22 cellular contexts compared by ENCODE assay signal in the genomic region with DNA sequence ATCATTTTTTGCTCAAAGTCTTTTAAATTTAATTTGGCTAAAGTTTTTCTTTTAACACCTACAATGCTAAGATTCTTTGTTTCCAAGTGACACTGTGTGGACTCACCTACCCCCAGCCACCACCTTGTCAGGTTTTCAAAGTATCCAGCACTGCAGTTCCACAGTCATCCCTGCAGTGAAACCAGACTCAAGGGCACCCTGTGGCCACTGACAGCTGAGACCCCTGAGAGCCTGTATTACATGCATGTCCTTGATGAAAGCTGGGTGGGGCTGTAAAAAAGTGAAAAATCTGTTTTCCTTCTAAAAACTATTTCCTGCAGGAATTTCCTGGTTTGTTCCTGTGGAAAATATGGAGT. TPM values are rescaled to one million over a fixed set of nuclear protein-coding genes. Genes with fewer than 3 reads are reported as not detected.
A peak's percentile ranks its signal among the peaks of the same experiment; 100 is the strongest.
DNase-seq lines count a peak whose midpoint lies in the region; ATAC-seq and TF ChIP-seq lines count a peak whose summit lies in the region.
"Had no signal": no experiment of that assay in that cellular context is flagged by ENCODE, and none has a peak within 500 bp of the region (broad histone marks: within the 10 kb centered on the region; RNA-seq: fewer than 3 reads in every experiment).

No MANE protein-coding gene starts in this region.

- H3K36me3 ChIP-seq in mucosa of descending colon (ENCODE audit: low read depth) (no peaks in the 10 kb centered on the region), thoracic aorta (no peaks in the 10 kb centered on the region)

- no peaks in the 10 kb centered on the region for H3K36me3 Mint-ChIP-seq in activated CD8-positive, alpha-beta T cell treated with anti-CD3 and anti-CD28 coated beads for 36 hours (ENCODE audit: low read depth)
- peaks cover 3% of the 10 kb centered on the region for H3K36me3 Mint-ChIP-seq in activated CD8-positive, alpha-beta T cell treated with anti-CD3 and anti-CD28 coated beads, Interleukin-2, amount 10 ng/mL, durations not matched to agents 7 days and 5 days (ENCODE audit: low read depth)
- peaks cover 11% of the 10 kb centered on the region for H3K36me3 Mint-ChIP-seq in dendritic cell treated with granulocyte-macrophage colony-stimulating factor and Interleukin-4, amounts not matched to agents 40 ng/mL and 50 ng/mL, for 4 days (ENCODE audit: low read depth)
- H3K36me3 Mint-ChIP-seq: CD4-positive, CD25-positive, alpha-beta regulatory T cell had no signal

- in situ Hi-C loops in KBM-7 (cut with MboI; ENCODE audit: low pct_unique_long_range_greater_than_20kb, low sequenced_read_pairs): no loop called here

- no peak overlapping the region for H3K27ac Mint-ChIP-seq in activated CD8-positive, alpha-beta T cell treated with anti-CD3 and anti-CD28 coated beads for 36 hours
- H3K27ac Mint-ChIP-seq in activated CD8-positive, alpha-beta T cell treated with anti-CD3 and anti-CD28 coated beads, Interleukin-2, amount 10 ng/mL, durations not matched to agents 7 days and 5 days: no peak overlapping the region
- peak overlapping the region; percentile 92 for H3K27ac Mint-ChIP-seq in dendritic cell treated with granulocyte-macrophage colony-stimulating factor and Interleukin-4, amounts not matched to agents 40 ng/mL and 50 ng/mL, for 4 days
- H3K27ac Mint-ChIP-seq: CD4-positive, CD25-positive, alpha-beta regulatory T cell had no signal

- H3K9me3 Mint-ChIP-seq in activated CD8-positive, alpha-beta T cell treated with anti-CD3 and anti-CD28 coated beads for 36 hours: peaks cover 10% of the 10 kb centered on the region
- H3K9me3 Mint-ChIP-seq in activated CD8-positive, alpha-beta T cell treated with anti-CD3 and anti-CD28 coated beads, Interleukin-2, amount 10 ng/mL, durations not matched to agents 7 days and 5 days (ENCODE audit: insufficient read depth): peaks cover 8% of the 10 kb centered on the region
- peaks cover 13% of the 10 kb centered on the region for H3K9me3 Mint-ChIP-seq in dendritic cell treated with granulocyte-macrophage colony-stimulating factor and Interleukin-4, amounts not matched to agents 40 ng/mL and 50 ng/mL, for 4 days

- intact Hi-C loops in activated CD8-positive, alpha-beta T cell treated with anti-CD3 and anti-CD28 coated beads for 36 hours (cut with micrococcal nuclease): no loop called here
- intact Hi-C loops in dendritic cell treated with granulocyte-macrophage colony-stimulating factor and Interleukin-4, amounts not matched to agents 40 ng/mL and 50 ng/mL, for 4 days (cut with micrococcal nuclease): no loop called here
- intact Hi-C loops in mucosa of descending colon (cut with DNase I, micrococcal nuclease): no loop called here

- ATAC-seq in activated CD8-positive, alpha-beta T cell treated with anti-CD3 and anti-CD28 coated beads for 36 hours: peak; percentile 37
- ATAC-seq in activated CD8-positive, alpha-beta T cell treated with anti-CD3 and anti-CD28 coated beads, Interleukin-2, amount 10 ng/mL, durations not matched to agents 7 days and 5 days: no peak
- ATAC-seq in mucosa of descending colon: peak; percentile 10
- no peak for ATAC-seq in thoracic aorta (ENCODE audit: insufficient number of reproducible peaks, low FRiP score, low read depth)
- ATAC-seq in HG03045 (IDR thresholded peaks at IDR 0.05; ENCODE audit: unreplicated experiment): no peak
- ATAC-seq: HCT116 had no signal

- TF ChIP-seq CTCF in activated CD8-positive, alpha-beta T cell treated with anti-CD3 and anti-CD28 coated beads for 36 hours (IDR thresholded peaks at IDR 0.05): no peak
- TF ChIP-seq CTCF in mucosa of descending colon (IDR thresholded peaks at IDR 0.05): no peak
- no peak for TF ChIP-seq CTCF in thoracic aorta (IDR thresholded peaks at IDR 0.05)

- CTCF ChIA-PET in activated CD8-positive, alpha-beta T cell treated with anti-CD3 and anti-CD28 coated beads for 36 hours (lab: Charles Lee): no interaction called here
- CTCF ChIA-PET in activated CD8-positive, alpha-beta T cell treated with anti-CD3 and anti-CD28 coated beads, Interleukin-2, amount 10 ng/mL, durations not matched to agents 7 days and 5 days (lab: Charles Lee): no interaction called here

- no peaks in the 10 kb centered on the region for H3K4me1 Mint-ChIP-seq in activated CD8-positive, alpha-beta T cell treated with anti-CD3 and anti-CD28 coated beads for 36 hours (ENCODE audit: low read depth)
- no peaks in the 10 kb centered on the region for H3K4me1 Mint-ChIP-seq in activated CD8-positive, alpha-beta T cell treated with anti-CD3 and anti-CD28 coated beads, Interleukin-2, amount 10 ng/mL, durations not matched to agents 7 days and 5 days (ENCODE audit: low read depth)
- H3K4me1 Mint-ChIP-seq in dendritic cell treated with granulocyte-macrophage colony-stimulating factor and Interleukin-4, amounts not matched to agents 40 ng/mL and 50 ng/mL, for 4 days (ENCODE audit: low read depth): peaks cover 41% of the 10 kb centered on the region
- H3K4me1 Mint-ChIP-seq: CD4-positive, CD25-positive, alpha-beta regulatory T cell had no signal

- no peak for DNase-seq in activated CD8-positive, alpha-beta T cell treated with anti-CD3 and anti-CD28 coated beads for 36 hours
- DNase-seq in activated CD8-positive, alpha-beta T cell treated with anti-CD3 and anti-CD28 coated beads, Interleukin-2, amount 10 ng/mL, durations not matched to agents 7 days and 5 days: no peak
- DNase-seq in mucosa of descending colon: no peak
- no peak for DNase-seq in thoracic aorta (ENCODE audit: low spot score)
- no peak for DNase-seq in effector CD4-positive, alpha-beta T cell
- no peak for DNase-seq in KBM-7
- DNase-seq: 8988T, DMS153, GDM1, GOT3, NCI-H1417, NCI-H187, NCI-H2107, NCI-H510A treated with DMSO at 0.1 percent for 48 hours, NCI-H82, PC-9 had no signal

- H3K27me3 ChIP-seq in thoracic aorta (replicated peaks; ENCODE audit: insufficient read depth): no peaks in the 10 kb centered on the region

- H3K4me1 ChIP-seq in mucosa of descending colon (ENCODE audit: low read depth) (no peaks in the 10 kb centered on the region), thoracic aorta (ENCODE audit: control insufficient read depth in 1 of 2, low read depth in 2 of 2) (peaks cover 0 to 11% of the 10 kb centered on the region in 2 donors)

- H3K4me3 ChIP-seq in mucosa of descending colon (no peak overlapping the region), thoracic aorta (peak overlapping the region; percentile 70)
- H3K4me3 ChIP-seq: PC-9 had no signal

- no peaks in the 10 kb centered on the region for H3K9me3 ChIP-seq in mucosa of descending colon
- no peaks in the 10 kb centered on the region for H3K9me3 ChIP-seq in thoracic aorta

- H3K27ac ChIP-seq in thoracic aorta: peak overlapping the region in 1 of 2 donors; percentile 73
- H3K27ac ChIP-seq: KMS-11, PC-9, RWPE1 had no signal

- H3K4me3 Mint-ChIP-seq in activated CD8-positive, alpha-beta T cell treated with anti-CD3 and anti-CD28 coated beads for 36 hours: no peak overlapping the region
- H3K4me3 Mint-ChIP-seq in activated CD8-positive, alpha-beta T cell treated with anti-CD3 and anti-CD28 coated beads, Interleukin-2, amount 10 ng/mL, durations not matched to agents 7 days and 5 days: no peak overlapping the region
- peak overlapping the region; percentile 80 for H3K4me3 Mint-ChIP-seq in dendritic cell treated with granulocyte-macrophage colony-stimulating factor and Interleukin-4, amounts not matched to agents 40 ng/mL and 50 ng/mL, for 4 days
- H3K4me3 Mint-ChIP-seq: CD4-positive, CD25-positive, alpha-beta regulatory T cell had no signal

- peaks cover 9% of the 10 kb centered on the region for H3K27me3 Mint-ChIP-seq in activated CD8-positive, alpha-beta T cell treated with anti-CD3 and anti-CD28 coated beads for 36 hours
- H3K27me3 Mint-ChIP-seq in activated CD8-positive, alpha-beta T cell treated with anti-CD3 and anti-CD28 coated beads, Interleukin-2, amount 10 ng/mL, durations not matched to agents 7 days and 5 days (ENCODE audit: low read depth): peaks cover 9% of the 10 kb centered on the region
- no peaks in the 10 kb centered on the region for H3K27me3 Mint-ChIP-seq in dendritic cell treated with granulocyte-macrophage colony-stimulating factor and Interleukin-4, amounts not matched to agents 40 ng/mL and 50 ng/mL, for 4 days

- POLR2A ChIA-PET in activated CD8-positive, alpha-beta T cell treated with anti-CD3 and anti-CD28 coated beads for 36 hours (lab: Charles Lee): no interaction called here
- POLR2A ChIA-PET in activated CD8-positive, alpha-beta T cell treated with anti-CD3 and anti-CD28 coated beads, Interleukin-2, amount 10 ng/mL, durations not matched to agents 7 days and 5 days (lab: Charles Lee): no interaction called here

RNA-seq across cellular contexts. Expression of gene TPRKB, which starts 19.9 kb away (rescaled TPM):
- total RNA-seq in activated CD8-positive, alpha-beta T cell treated with anti-CD3 and anti-CD28 coated beads for 36 hours: 10 to 100 TPM; 27.0 to 29.0 TPM
- 10 to 100 TPM; 43.7 to 50.0 TPM for total RNA-seq in activated CD8-positive, alpha-beta T cell treated with anti-CD3 and anti-CD28 coated beads, Interleukin-2, amount 10 ng/mL, durations not matched to agents 7 days and 5 days
- total RNA-seq in mucosa of descending colon: 10 to 100 TPM; 22.3 to 33.5 (median 23.9) TPM
- 10 to 100 TPM; 18.9 to 26.5 TPM for total RNA-seq in thoracic aorta

Comparison
In these comparisons a context has a peak if more than half of its experiments do, and no peak if none do; other contexts are left out.
1. ATAC-seq: peak in activated CD8-positive, alpha-beta T cell treated with anti-CD3 and anti-CD28 coated beads for 36 hours (single experiment) and mucosa of descending colon (single experiment); none in activated CD8-positive, alpha-beta T cell treated with anti-CD3 and anti-CD28 coated beads, Interleukin-2, amount 10 ng/mL, durations not matched to agents 7 days and 5 days (single experiment), thoracic aorta (single experiment) and HG03045 (single experiment).